Comparison of ENCODE assay signal across 18 cellular contexts in genomic region chr3:47581422-47581821, GRCh38. TPM values are rescaled to one million over a fixed set of nuclear protein-coding genes. Genes with fewer than 3 reads are reported as not detected.
DNase-seq lines count a peak whose midpoint lies in the region; ATAC-seq and TF ChIP-seq lines count a peak whose summit lies in the region.
"Had no signal": no experiment of that assay in that cellular context is flagged by ENCODE, and none has a peak within 500 bp of the region (broad histone marks: within the 10 kb centered on the region; RNA-seq: fewer than 3 reads in every experiment).

No MANE protein-coding gene starts in this region.

- peaks cover 14% of the 10 kb centered on the region for H3K36me3 Mint-ChIP-seq in GM23338 (ENCODE audit: low read depth)
- peaks cover 34% of the 10 kb centered on the region for H3K36me3 Mint-ChIP-seq in neural crest cell (ENCODE audit: low read depth)

- no peak overlapping the region for H3K4me3 Mint-ChIP-seq in GM23338
- H3K4me3 Mint-ChIP-seq in neural crest cell = peak overlapping the region; percentile 83

- H3K27me3 Mint-ChIP-seq in GM23338 (ENCODE audit: insufficient read depth, low read depth, poor library complexity) (peaks cover 47% of the 10 kb centered on the region), neural crest cell (ENCODE audit: low read depth) (peaks cover 39% of the 10 kb centered on the region)

- DNase-seq in A673 (ENCODE audit: low spot score) = no peak
- DNase-seq in GM23338 (ENCODE audit: low spot score) = no peak
- peak; percentile 50 for DNase-seq in left lobe of liver (ENCODE audit: low spot score)
- DNase-seq in neural crest cell (ENCODE audit: low read depth, low spot score) = no peak
- no peak for DNase-seq in effector CD8-positive, alpha-beta T cell (lab: John Stamatoyannopoulos, UW)
- DNase-seq in NCI-H1694 (lab: John Stamatoyannopoulos, UW) = no peak
- DNase-seq: BE2C; Caco-2; CD8-positive, alpha-beta memory T cell; DND-41; GDM1; IMR-90 had no signal

- CTCF ChIA-PET in A673 (lab: Charles Lee) = no interaction called here

- no peak for ATAC-seq in GM23338
- peak; percentile 42 for ATAC-seq in left lobe of liver
- ATAC-seq in GM19328 (IDR thresholded peaks at IDR 0.05; ENCODE audit: unreplicated experiment) = no peak
- no peak for ATAC-seq in HG02571 (IDR thresholded peaks at IDR 0.05; ENCODE audit: unreplicated experiment)
- ATAC-seq: HCT116 had no signal

- H3K36me3 ChIP-seq in A673 (ENCODE audit: insufficient read depth, low read length, poor library complexity, severe bottlenecking) (peaks cover 19% of the 10 kb centered on the region), GM23338 (ENCODE audit: insufficient read depth) (peaks cover 8% of the 10 kb centered on the region; the same call in 1 of the 2 replicates)
- H3K36me3 ChIP-seq: BE2C had no signal

- no peak overlapping the region for H3K4me2 ChIP-seq in GM23338

- H3F3A ChIP-seq in GM23338 (replicated peaks; ENCODE audit: low read depth) = peaks cover 42% of the 10 kb centered on the region

- H3K27ac Mint-ChIP-seq in GM23338 = no peak overlapping the region
- no peak overlapping the region for H3K27ac Mint-ChIP-seq in neural crest cell (ENCODE audit: unreplicated experiment)

- no peak overlapping the region for H2AFZ ChIP-seq in GM23338

- H3K27me3 ChIP-seq in A673 (replicated peaks; ENCODE audit: insufficient read depth, low read depth, low read length, poor library complexity) (no peaks in the 10 kb centered on the region), GM23338 (ENCODE audit: insufficient read depth) (peaks cover 47% of the 10 kb centered on the region)

- H4K20me1 ChIP-seq in GM23338 (replicated peaks; ENCODE audit: insufficient read depth) = peaks cover 6% of the 10 kb centered on the region; the same call in 1 of the 2 replicates

- H3K9me3 Mint-ChIP-seq in GM23338 (no peaks in the 10 kb centered on the region), neural crest cell (no peaks in the 10 kb centered on the region)

- H3K79me2 ChIP-seq in GM23338 (replicated peaks; ENCODE audit: insufficient read depth) = no peaks in the 10 kb centered on the region

- peak overlapping the region; percentile 30 for H3K27ac ChIP-seq in A673 (ENCODE audit: low read depth, low read length, poor library complexity, severe bottlenecking)
- no peak overlapping the region for H3K27ac ChIP-seq in GM23338 (ENCODE audit: low read depth)
- H3K27ac ChIP-seq: C4-2B, HL-60 had no signal

- H3K9me3 ChIP-seq in A673 (ENCODE audit: low read depth, low read length, poor library complexity, severe bottlenecking) = no peaks in the 10 kb centered on the region
- H3K9me3 ChIP-seq: BE2C, Caco-2 had no signal

- no peaks in the 10 kb centered on the region for H3K9me2 ChIP-seq in GM23338 (ENCODE audit: insufficient read depth)

- POLR2A ChIA-PET in A673 (lab: Charles Lee; ENCODE audit: low non-redundant PET) = no interaction called here

- H3K4me1 Mint-ChIP-seq in GM23338 (peaks cover 20% of the 10 kb centered on the region), neural crest cell (peaks cover 9% of the 10 kb centered on the region)

- no peak for TF ChIP-seq CTCF in A673 (conservative IDR thresholded peaks at IDR 0.05; ENCODE audit: low read depth, low read length)
- no peak for TF ChIP-seq CTCF in GM23338 (conservative IDR thresholded peaks at IDR 0.05; ENCODE audit: low read depth in 2 of 2)
- no peak for TF ChIP-seq CTCF in neural crest cell (conservative IDR thresholded peaks at IDR 0.05)

- BruUV-seq in A673 (replicated peaks; lab: Mats Ljungman, UMichigan) = no TSS peak

- H3K4me3 ChIP-seq in A673 (ENCODE audit: low read depth, low read length, poor library complexity, severe bottlenecking) (no peak overlapping the region), GM23338 (no peak overlapping the region)

- H3K4me1 ChIP-seq in A673 (ENCODE audit: insufficient read depth, low read length, poor library complexity, severe bottlenecking) (peaks cover 3% of the 10 kb centered on the region), GM23338 (ENCODE audit: insufficient read depth) (peaks cover 11% of the 10 kb centered on the region)
- H3K4me1 ChIP-seq: BE2C, Caco-2 had no signal

- intact Hi-C loops in A673 (cut with micrococcal nuclease; ENCODE audit: unreplicated experiment) = no loop called here

TF ChIP-seq in GM23338, 12 proteins besides CTCF, POLR2A, EP300 and RAD21:
- TF ChIP-seq POLR2AphosphoS5 (IDR thresholded peaks at IDR 0.05; ENCODE audit: low read depth) = peak; percentile 25; the same call in 1 of the 2 replicates
- no peak for TF ChIP-seq NANOG (IDR thresholded peaks at IDR 0.05; ENCODE audit: borderline replicate concordance)

RNA-seq across cellular contexts. Expression of gene CSPG5, which starts 2.8 kb away (rescaled TPM):
- total RNA-seq in A673 (2021) = 21.7 and 25.0 TPM in 2 replicates
- 3.4 and 4.3 TPM in 2 replicates for total RNA-seq in GM23338 (2014; rRNA removed; shearing (Covaris generic))
- polyA plus RNA-seq in GM23338 (2016; fragmentation: Nextera tagmentation; extraction: Ambion mirVana) = 0.86 and 1.3 TPM in 2 replicates
- total RNA-seq in left lobe of liver = 0.48 TPM
- total RNA-seq in neural crest cell = 21.9 and 23.3 TPM in 2 replicates
- polyA plus RNA-seq: AG04450; CD8-positive, alpha-beta memory T cell had no signal
